Comparison of ENCODE assay signal across 1 cellular context in genomic region chr12:57529831-57530230, GRCh38.
TF ChIP-seq lines count a peak whose summit lies in the region.

No MANE protein-coding gene starts in this region.

TF ChIP-seq in HepG2, 621 proteins besides CTCF, POLR2A, EP300 and RAD21:
- TF ChIP-seq HDAC1 (CRISPR knock-in tag; IDR thresholded peaks at IDR 0.05) (no peak), ZNF275 (CRISPR knock-in tag; IDR thresholded peaks at IDR 0.05; ENCODE audit: borderline replicate concordance) (no peak), ZNF350 (CRISPR knock-in tag; IDR thresholded peaks at IDR 0.05; ENCODE audit: borderline replicate concordance, low read depth) (no peak), ZNF605 (CRISPR knock-in tag; IDR thresholded peaks at IDR 0.05) (no peak), ZNF18 (CRISPR knock-in tag; IDR thresholded peaks at IDR 0.05; ENCODE audit: insufficient replicate concordance) (no peak)
